ENCODE assay signal across 19 cellular contexts in the genomic region with DNA sequence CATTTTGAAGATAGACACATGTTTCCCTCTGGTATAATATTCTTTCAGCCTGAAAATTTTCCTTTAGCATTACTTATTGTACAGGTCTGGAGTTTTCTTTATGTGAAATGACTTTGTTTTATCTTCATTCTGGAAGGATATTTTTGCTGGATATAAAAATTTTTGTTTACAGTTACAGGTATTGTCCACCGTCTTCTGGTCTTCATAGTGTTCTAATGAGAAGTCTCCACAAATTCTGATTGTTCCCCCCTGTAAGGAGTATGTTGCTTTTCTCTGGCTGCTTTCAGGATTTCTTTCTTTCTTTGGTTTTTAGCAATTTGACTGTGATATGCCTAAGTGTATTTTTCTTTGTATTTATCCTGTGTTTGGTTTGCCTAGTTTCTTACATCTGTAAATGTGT. TPM values are rescaled to one million over a fixed set of nuclear protein-coding genes. Genes with fewer than 3 reads are reported as not detected.
DNase-seq lines count a peak whose midpoint lies in the region; ATAC-seq, FAIRE-seq and TF ChIP-seq lines count a peak whose summit lies in the region.
"Had no signal": no experiment of that assay in that cellular context is flagged by ENCODE, and none has a peak within 500 bp of the region (broad histone marks: within the 10 kb centered on the region; RNA-seq: fewer than 3 reads in every experiment).

No MANE protein-coding gene starts in this region.

- H4K20me1 ChIP-seq in HepG2 (ENCODE audit: insufficient read depth, low read length) (no peaks in the 10 kb centered on the region), K562 (replicated peaks; ENCODE audit: control insufficient read depth, insufficient read depth, low read length) (no peaks in the 10 kb centered on the region), hepatocyte (ENCODE audit: insufficient read depth, poor library complexity, severe bottlenecking) (no peaks in the 10 kb centered on the region)

- POLR2A ChIA-PET in HepG2 (lab: Yijun Ruan, JAX) = interaction anchor here (1.2 to 1.3 kb wide), 2 partner anchors 14 to 15 kb away, joined by 3 to 5 read pairs; a partner anchor contains a TSS
- POLR2A ChIA-PET in K562 (lab: Yijun Ruan, JAX) = interaction anchor here (1.7 kb wide), 1 partner anchor 13 kb away, joined by 6 read pairs; no protein-coding TSS in a partner anchor

- H3K36me3 ChIP-seq in HepG2 (replicated peaks in 1 of 2; ENCODE audit: control insufficient read depth in 1 of 2, insufficient read depth in 2 of 2, low read length in 2 of 2) (peaks cover 25 to 82% of the 10 kb centered on the region in 2 experiments), right lobe of liver (peaks cover 0 to 88% (median 40%) of the 10 kb centered on the region in 4 donors), K562 (ENCODE audit: control insufficient read depth, insufficient read depth, low read length) (peaks cover 81% of the 10 kb centered on the region), hepatocyte (replicated peaks; ENCODE audit: insufficient read depth, low read depth) (peaks cover 11% of the 10 kb centered on the region)

- no peak overlapping the region for H3K4me2 ChIP-seq in HepG2 (ENCODE audit: low read depth, low read length)
- H3K4me2 ChIP-seq in K562 (ENCODE audit: insufficient read depth, low read length) = no peak overlapping the region
- H3K4me2 ChIP-seq in hepatocyte = no peak overlapping the region
- H3K4me2 ChIP-seq: A549; BLaER1 treated with 17β-estradiol and CSF1 and Interleukin-3, amounts not matched to agents 10 nM and 100 nM had no signal

- ATAC-seq in HepG2 = no peak
- ATAC-seq in right lobe of liver = no peak
- ATAC-seq in K562 = peak; percentile 38; the same call in 1 of the 3 replicates
- ATAC-seq in Right ventricle myocardium superior (ENCODE audit: poor library complexity) = no peak
- ATAC-seq: A549; CD8-positive, alpha-beta T cell had no signal

- 98% methylated on average over 1 of the region's 1 CpG for WGBS in HepG2 (ENCODE audit: low lambda C conversion rate)
- 89% methylated on average over 1 of the region's 1 CpG for WGBS in right lobe of liver (ENCODE audit: insufficient coverage, low coverage, low lambda C conversion rate, missing lambda C conversion rate)
- WGBS in K562 (ENCODE audit: insufficient coverage, low coverage, missing lambda C conversion rate) = 87% methylated on average over 1 of the region's 1 CpG
- 95% methylated on average over 1 of the region's 1 CpG for WGBS in hepatocyte (ENCODE audit: low lambda C conversion rate, missing lambda C conversion rate)

- CTCF ChIA-PET in HepG2 (lab: Yijun Ruan, JAX; ENCODE audit: low intra/inter-chr PET ratio, low total read pairs) = no interaction called here
- CTCF ChIA-PET in K562 (lab: Yijun Ruan, JAX; ENCODE audit: low intra/inter-chr PET ratio) = no interaction called here

- peaks cover 10% of the 10 kb centered on the region; the same call in 1 of the 2 replicates for H3K9me3 ChIP-seq in HepG2 (ENCODE audit: low read length)
- H3K9me3 ChIP-seq in right lobe of liver = peaks cover 0 to 5% (median 0%) of the 10 kb centered on the region in 4 donors
- peaks cover 8% of the 10 kb centered on the region; the same call in 1 of the 2 replicates for H3K9me3 ChIP-seq in K562 (replicated peaks; ENCODE audit: control insufficient read depth, insufficient read depth, low read depth, low read length)
- peaks cover 13% of the 10 kb centered on the region for H3K9me3 ChIP-seq in hepatocyte (ENCODE audit: low read depth)

- no peaks in the 10 kb centered on the region for H3K4me1 ChIP-seq in HepG2 (ENCODE audit: insufficient read depth, low read length)
- no peaks in the 10 kb centered on the region for H3K4me1 ChIP-seq in right lobe of liver
- no peaks in the 10 kb centered on the region for H3K4me1 ChIP-seq in K562 (replicated peaks in 1 of 2; ENCODE audit: control insufficient read depth in 2 of 2, insufficient read depth in 2 of 2, low read length in 2 of 2)
- H3K4me1 ChIP-seq in hepatocyte (ENCODE audit: insufficient read depth) = no peaks in the 10 kb centered on the region
- H3K4me1 ChIP-seq: A549; BLaER1 treated with 17β-estradiol and CSF1 and Interleukin-3, amounts not matched to agents 10 nM and 100 nM; Caco-2 had no signal

- DNase-seq in HepG2 (ENCODE audit: low spot score) = no peak
- no peak for DNase-seq in right lobe of liver
- no peak for DNase-seq in K562 (ENCODE audit: extremely low read depth in 1 of 4, low spot score in 3 of 4)
- no peak for DNase-seq in hepatocyte (ENCODE audit: low spot score)
- DNase-seq in cerebellum (ENCODE audit: low spot score) = no peak
- DNase-seq in Right ventricle myocardium superior = no peak
- DNase-seq: AML-193; Caco-2; Calu3; CD4-positive, alpha-beta T cell; CD8-positive, alpha-beta T cell; DMS79 treated with DMSO at 0.1 percent for 48 hours; GF-D8 had no signal

- H3K27me3 ChIP-seq in HepG2 (ENCODE audit: control insufficient read depth in 1 of 2, insufficient read depth in 2 of 2, low read length in 2 of 2) (no peaks in the 10 kb centered on the region), right lobe of liver (no peaks in the 10 kb centered on the region), K562 (ENCODE audit: control insufficient read depth in 2 of 2, insufficient read depth in 2 of 2, low read length in 2 of 2) (no peaks in the 10 kb centered on the region), hepatocyte (no peaks in the 10 kb centered on the region)
- H3K27me3 ChIP-seq: BLaER1 treated with 17β-estradiol and CSF1 and Interleukin-3, amounts not matched to agents 10 nM and 100 nM had no signal

- H3K9ac ChIP-seq in HepG2 (ENCODE audit: insufficient read depth, low read depth, low read length) = no peak overlapping the region
- no peak overlapping the region for H3K9ac ChIP-seq in K562 (ENCODE audit: insufficient read depth in 1 of 2, low read depth in 2 of 2, low read length in 2 of 2)
- H3K9ac ChIP-seq: BLaER1 treated with 17β-estradiol and CSF1 and Interleukin-3, amounts not matched to agents 10 nM and 100 nM had no signal

- TF ChIP-seq POLR2A in HepG2 (IDR thresholded peaks at IDR 0.05; ENCODE audit: insufficient read depth in 1 of 2, low read depth in 2 of 2, low read length in 2 of 2) (no peak), right lobe of liver (IDR thresholded peaks at IDR 0.05) (no peak), K562 (conservative IDR thresholded peaks at IDR 0.05) (no peak)

- H3K79me2 ChIP-seq in HepG2 (ENCODE audit: insufficient read depth, low read length) (no peaks in the 10 kb centered on the region), K562 (ENCODE audit: control insufficient read depth, insufficient read depth, low read length) (peaks cover 4% of the 10 kb centered on the region; the same call in 1 of the 3 replicates), hepatocyte (peaks cover 53% of the 10 kb centered on the region)

- intact Hi-C loops in HepG2 (cut with micrococcal nuclease; ENCODE audit: unreplicated experiment) (no loop called here), right lobe of liver (cut with DNase I) (no loop called here), K562 (cut with micrococcal nuclease) (no loop called here), Right ventricle myocardium superior (cut with DNase I) (no loop called here)

- FAIRE-seq in HepG2 (lab: Jason Lieb, UNC) = no peak
- FAIRE-seq in K562 (lab: Jason Lieb, UNC) = no peak
- FAIRE-seq: A549, GM12892, GM18507 had no signal

- TF ChIP-seq RAD21 in HepG2 (CRISPR knock-in tag; IDR thresholded peaks at IDR 0.05) (no peak), K562 (CRISPR knock-in tag; conservative IDR thresholded peaks at IDR 0.05 in 1 of 2, IDR thresholded peaks at IDR 0.05 in 1 of 2) (no peak)

- H3K4me3 ChIP-seq in HepG2 (replicated peaks in 1 of 3; ENCODE audit: insufficient read depth in 1 of 3, low read depth in 2 of 3, low read length in 3 of 3) = no peak overlapping the region
- H3K4me3 ChIP-seq in right lobe of liver = no peak overlapping the region
- H3K4me3 ChIP-seq in K562 = no peak overlapping the region
- peak overlapping the region; percentile 5 for H3K4me3 ChIP-seq in hepatocyte
- H3K4me3 ChIP-seq: A549 had no signal

- BruUV-seq in HepG2 (replicated peaks; lab: Mats Ljungman, UMichigan) (no TSS peak), K562 (replicated peaks; lab: Mats Ljungman, UMichigan) (no TSS peak)

- TF ChIP-seq CTCF in HepG2 (CRISPR knock-in tag; IDR thresholded peaks at IDR 0.05) (no peak), right lobe of liver (IDR thresholded peaks at IDR 0.05) (no peak), K562 (IDR thresholded peaks at IDR 0.05 in 2 of 3, conservative IDR thresholded peaks at IDR 0.05 in 1 of 3; ENCODE audit: insufficient read depth in 2 of 3, low read depth in 1 of 3, low read length in 3 of 3) (no peak), hepatocyte (IDR thresholded peaks at IDR 0.05; ENCODE audit: poor library complexity) (no peak)

- H3K9me1 ChIP-seq in K562 (ENCODE audit: control insufficient read depth, insufficient read depth, low read length) = no peaks in the 10 kb centered on the region

- no peaks in the 10 kb centered on the region for H3K9me2 ChIP-seq in hepatocyte (replicated peaks; ENCODE audit: insufficient read depth)

- TF ChIP-seq EP300 in HepG2 (IDR thresholded peaks at IDR 0.05; ENCODE audit: low read depth in 2 of 2, low read length in 2 of 2) (no peak), HepG2 (CRISPR knock-in tag; IDR thresholded peaks at IDR 0.05; ENCODE audit: borderline replicate concordance) (no peak), K562 (IDR thresholded peaks at IDR 0.05; ENCODE audit: low read length) (no peak)

- in situ Hi-C loops in HepG2 (cut with HindIII; ENCODE audit: extremely low pct_ligation_motif_present, low pct_unique_long_range_greater_than_20kb) = no loop called here
- in situ Hi-C loops in K562 (cut with MboI) = no loop called here

- no peak overlapping the region for H3K27ac ChIP-seq in HepG2 (ENCODE audit: extremely low read length, insufficient read depth, low read length)
- H3K27ac ChIP-seq in right lobe of liver = no peak overlapping the region
- H3K27ac ChIP-seq in K562 (ENCODE audit: extremely low read depth, low read depth, low read length) = no peak overlapping the region
- H3K27ac ChIP-seq in hepatocyte = no peak overlapping the region
- H3K27ac ChIP-seq: 22Rv1; A549; BLaER1 treated with 17β-estradiol and CSF1 and Interleukin-3, amounts not matched to agents 10 nM and 100 nM; C4-2B had no signal

- H2AFZ ChIP-seq in HepG2 (ENCODE audit: low read length) (no peak overlapping the region), K562 (ENCODE audit: low read depth, low read length) (no peak overlapping the region), hepatocyte (no peak overlapping the region)

RNA-seq across cellular contexts. Expression of a gene that starts 15.0 kb away (rescaled TPM):
- total RNA-seq in HepG2 (2016; rRNA removed; fragmentation: Illumina TruSeq; extraction: Trizol) = 74.2 and 75.1 TPM in 2 replicates
- 40.4 and 45.3 TPM in 2 replicates for total RNA-seq in HepG2 (2016; cell fraction: cytosol; rRNA removed; fragmentation: Illumina TruSeq; extraction: Trizol; ENCODE audit: low read depth)
- total RNA-seq in HepG2 (2016; cell fraction: insoluble cytoplasmic fraction; rRNA removed; fragmentation: Illumina TruSeq; extraction: Trizol) = 70.5 and 71.1 TPM in 2 replicates
- 29.8 and 34.0 TPM in 2 replicates for total RNA-seq in HepG2 (2016; cell fraction: membrane; rRNA removed; fragmentation: Illumina TruSeq; extraction: Trizol)
- total RNA-seq in HepG2 (2016; cell fraction: nucleus; rRNA removed; fragmentation: Illumina TruSeq; extraction: Trizol) = 141 and 154 TPM in 2 replicates
- 85.3 and 104 TPM in 2 replicates for polyA plus RNA-seq in HepG2 (2011; rRNA removed)
- polyA plus RNA-seq in HepG2 (2011; cell fraction: cytosol; rRNA removed) = 22.4 and 39.6 TPM in 2 replicates
- polyA plus RNA-seq in HepG2 (2011; cell fraction: nucleus; rRNA removed) = 94.4 and 115 TPM in 2 replicates
- polyA plus RNA-seq in HepG2 (2012) = 80.1 and 83.5 TPM in 2 replicates
- 3.6 and 4.1 TPM in 2 replicates for polyA plus RNA-seq in HepG2 (2016; cell fraction: cytosol; fragmentation: Illumina TruSeq; extraction: Trizol; ENCODE audit: low read depth)
- polyA plus RNA-seq in HepG2 (2016; cell fraction: insoluble cytoplasmic fraction; fragmentation: Illumina TruSeq; extraction: Trizol; ENCODE audit: low read depth) = 91.1 and 96.1 TPM in 2 replicates
- polyA plus RNA-seq in HepG2 (2016; cell fraction: membrane; fragmentation: Illumina TruSeq; extraction: Trizol; ENCODE audit: low read depth) = 11.3 and 13.5 TPM in 2 replicates
- polyA plus RNA-seq in HepG2 (2016; cell fraction: nucleus; fragmentation: Illumina TruSeq; extraction: Trizol; ENCODE audit: insufficient read depth, low read depth) = 269 and 273 TPM in 2 replicates
- 22.1 and 48.2 TPM in 2 replicates for polyA minus RNA-seq in HepG2 (2011; rRNA and poly(A)+ RNA removed; ENCODE audit: low replicate concordance)
- polyA minus RNA-seq in HepG2 (2011; cell fraction: cytosol; rRNA and poly(A)+ RNA removed) = 52.9 and 56.1 TPM in 2 replicates
- 189 and 224 TPM in 2 replicates for polyA minus RNA-seq in HepG2 (2011; cell fraction: nucleus; rRNA and poly(A)+ RNA removed)
- total RNA-seq in right lobe of liver = 10 to 100 TPM; 49.4 to 78.2 (median 62.5) TPM
- total RNA-seq in K562 (2011; cell fraction: chromatin; rRNA removed; ENCODE audit: low replicate concordance) = 61.1 and 177 TPM in 2 replicates
- total RNA-seq in K562 (2011; cell fraction: nucleolus; rRNA removed) = 35.9 and 45.9 TPM in 2 replicates
- 96.0 and 123 TPM in 2 replicates for total RNA-seq in K562 (2011; cell fraction: nucleoplasm; rRNA removed)
- 36.2 and 39.2 TPM in 2 replicates for total RNA-seq in K562 (2014; rRNA removed)
- total RNA-seq in K562 (2014; rRNA removed; fragmentation: Illumina TruSeq; extraction: Trizol) = 55.3 and 61.6 TPM in 2 replicates
- total RNA-seq in K562 (2015; rRNA removed; fragmentation: Illumina TruSeq; extraction: Trizol) = 49.5 and 55.1 TPM in 2 replicates
- total RNA-seq in K562 (2021) = 54.6 and 58.6 TPM in 2 replicates
- polyA plus RNA-seq in K562 (2011; rRNA removed) = 102 and 127 TPM in 2 replicates
- polyA plus RNA-seq in K562 (2011; cell fraction: cytosol; rRNA removed) = 17.1 and 32.1 TPM in 2 replicates
- 68.4 and 103 TPM in 2 replicates for polyA plus RNA-seq in K562 (2011; cell fraction: nucleus; rRNA removed)
- 42.2 and 77.4 TPM in 2 replicates for polyA plus RNA-seq in K562 (2012)
- 55.7 and 65.0 TPM in 2 replicates for polyA plus RNA-seq in K562 (2014; fragmentation: Illumina TruSeq; extraction: Trizol)
- 10 to 100 TPM; 30.4 to 48.1 TPM for polyA plus RNA-seq in K562 (2014; fragmentation: Nextera tagmentation; extraction: Ambion mirVana)
- 57.3 and 62.5 TPM in 2 replicates for polyA plus RNA-seq in K562 (2014; rRNA removed)
- 70.2 and 76.9 TPM in 2 replicates for polyA minus RNA-seq in K562 (2011; rRNA and poly(A)+ RNA removed)
- 23.2 and 39.4 TPM in 2 replicates for polyA minus RNA-seq in K562 (2011; cell fraction: cytosol; rRNA and poly(A)+ RNA removed)
- polyA minus RNA-seq in K562 (2011; cell fraction: nucleus; rRNA and poly(A)+ RNA removed) = 42.1 and 99.7 TPM in 2 replicates
- 111 and 121 TPM in 2 replicates for total RNA-seq in hepatocyte
- 244 and 276 TPM in 2 replicates for polyA plus RNA-seq in hepatocyte
- 80.9 TPM for total RNA-seq in cerebellum
- 62.0 TPM for total RNA-seq in Right ventricle myocardium superior
